26 cellular contexts compared by ENCODE assay signal in genomic region chr9:91654527-91654926, GRCh38.
"Had no signal": no experiment of that assay in that cellular context is flagged by ENCODE, and none has a peak within 500 bp of the region (broad histone marks: within the 10 kb centered on the region; RNA-seq: fewer than 3 reads in every experiment).

No MANE protein-coding gene starts in this region.

- H3K27ac Mint-ChIP-seq: naive thymus-derived CD4-positive, alpha-beta T cell; nephron; neural progenitor cell had no signal

- H3K4me1 ChIP-seq: colonic mucosa, neural progenitor cell, parathyroid adenoma, prostate gland, right atrium auricular region, suprapubic skin, transverse colon, vagina had no signal

- ATAC-seq: left ventricle myocardium superior; naive thymus-derived CD4-positive, alpha-beta T cell; sciatic nerve; stimulated activated naive CD8-positive, alpha-beta T cell treated with anti-CD3 and anti-CD28 coated beads, Interleukin-15, amount 100 ng/mL, for 72 hours had no signal

- H3K4me3 ChIP-seq: colonic mucosa, neural progenitor cell, prostate gland, right atrium auricular region, smooth muscle cell, suprapubic skin, transverse colon, vagina had no signal

- H3K9me3 ChIP-seq: colonic mucosa, prostate gland, right atrium auricular region, suprapubic skin, transverse colon, vagina had no signal

- H3K4me1 Mint-ChIP-seq: naive thymus-derived CD4-positive, alpha-beta T cell; nephron; stimulated activated naive CD8-positive, alpha-beta T cell treated with anti-CD3 and anti-CD28 coated beads, Interleukin-15, amount 100 ng/mL, for 72 hours had no signal

- H3K9me3 Mint-ChIP-seq: nephron; neural progenitor cell; stimulated activated naive CD8-positive, alpha-beta T cell treated with anti-CD3 and anti-CD28 coated beads, Interleukin-15, amount 100 ng/mL, for 72 hours had no signal

- H3K27ac ChIP-seq: colonic mucosa, neural progenitor cell, parathyroid adenoma, prostate gland, right atrium auricular region, suprapubic skin, transverse colon, vagina had no signal

- DNase-seq: colonic mucosa; dermis blood vessel endothelial cell; effector memory CD4-positive, alpha-beta T cell; erythroblast; head of caudate nucleus; left cardiac atrium; left ventricle myocardium superior; mesenchymal stem cell; midbrain; naive thymus-derived CD4-positive, alpha-beta T cell; stimulated activated CD4-positive, alpha-beta T cell treated with anti-CD3 and anti-CD28 coated beads, Interleukin-12 subunit alpha, Interleukin-12 subunit beta, amount 100 ng/mL, for 4 hours; stimulated activated CD4-positive, alpha-beta T cell treated with anti-CD3 and anti-CD28 coated beads, Interleukin-1b, Interleukin-23, amount 100 ng/mL, for 48 hours; stimulated activated CD4-positive, alpha-beta T cell treated with anti-CD3 and anti-CD28 coated beads, Interleukin-4, amount 100 ng/mL, for 1 hour; stimulated activated CD8-positive, alpha-beta memory T cell treated with anti-CD3 and anti-CD28 coated beads, Interleukin-4, amount 100 ng/mL, for 48 hours; stimulated activated naive CD4-positive, alpha-beta T cell; stimulated activated naive CD8-positive, alpha-beta T cell treated with anti-CD3 and anti-CD28 coated beads, Interleukin-15, amount 100 ng/mL, for 72 hours; transverse colon had no signal

- H3K36me3 Mint-ChIP-seq: naive thymus-derived CD4-positive, alpha-beta T cell; neural progenitor cell had no signal

- H3K36me3 ChIP-seq: colonic mucosa, neural progenitor cell, prostate gland, right atrium auricular region, suprapubic skin, transverse colon, vagina had no signal

- H3K79me2 ChIP-seq: parathyroid adenoma had no signal

- H3K4me3 Mint-ChIP-seq: naive thymus-derived CD4-positive, alpha-beta T cell; nephron; neural progenitor cell; stimulated activated naive CD8-positive, alpha-beta T cell treated with anti-CD3 and anti-CD28 coated beads, Interleukin-15, amount 100 ng/mL, for 72 hours had no signal

- H3K27me3 ChIP-seq: colonic mucosa, neural progenitor cell, right atrium auricular region, suprapubic skin, transverse colon, vagina had no signal

- H2AFZ ChIP-seq: neural progenitor cell, parathyroid adenoma had no signal

- H3K4me2 ChIP-seq: neural progenitor cell, smooth muscle cell had no signal
